1 cellular context compared by ENCODE assay signal in the genomic region with DNA sequence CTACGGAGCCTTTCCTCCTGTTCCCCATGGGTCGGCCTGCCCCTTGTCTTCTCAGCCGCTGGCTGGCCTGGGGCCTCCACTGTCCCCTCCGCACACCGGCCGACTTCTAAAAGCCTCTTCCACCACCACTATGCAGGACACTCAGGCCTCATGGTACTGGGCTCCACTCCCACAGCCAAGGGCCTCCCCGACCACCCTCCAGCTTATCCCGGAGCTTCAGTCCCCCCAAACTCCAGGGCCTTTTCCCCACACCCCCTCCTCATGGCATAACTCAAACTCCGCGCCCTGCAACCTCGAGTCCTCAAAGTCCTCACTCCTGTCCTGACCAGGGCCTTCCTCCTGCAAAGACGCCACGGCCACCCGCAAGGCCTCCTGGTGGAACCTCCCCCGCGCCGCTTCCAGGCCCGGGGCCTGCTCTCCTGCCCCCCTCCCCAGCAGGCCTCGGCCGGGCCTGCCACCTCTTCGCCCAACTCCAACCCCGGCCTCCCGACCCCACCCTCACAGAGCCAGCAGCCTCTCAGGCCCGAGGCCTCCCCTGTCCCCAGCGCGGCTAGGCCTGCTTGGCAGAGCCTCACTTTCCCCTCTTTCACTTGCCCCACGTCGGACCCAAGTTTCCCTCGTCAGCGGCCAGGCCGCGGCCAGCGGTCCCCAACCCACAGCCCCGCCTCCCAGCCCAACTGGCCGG.
TF ChIP-seq lines count a peak whose summit lies in the region.

No MANE protein-coding gene starts in this region.

TF ChIP-seq in K562, 482 proteins besides CTCF, POLR2A, EP300 and RAD21 (continued from another document and continues in another):
- TF ChIP-seq, protein P1, sequence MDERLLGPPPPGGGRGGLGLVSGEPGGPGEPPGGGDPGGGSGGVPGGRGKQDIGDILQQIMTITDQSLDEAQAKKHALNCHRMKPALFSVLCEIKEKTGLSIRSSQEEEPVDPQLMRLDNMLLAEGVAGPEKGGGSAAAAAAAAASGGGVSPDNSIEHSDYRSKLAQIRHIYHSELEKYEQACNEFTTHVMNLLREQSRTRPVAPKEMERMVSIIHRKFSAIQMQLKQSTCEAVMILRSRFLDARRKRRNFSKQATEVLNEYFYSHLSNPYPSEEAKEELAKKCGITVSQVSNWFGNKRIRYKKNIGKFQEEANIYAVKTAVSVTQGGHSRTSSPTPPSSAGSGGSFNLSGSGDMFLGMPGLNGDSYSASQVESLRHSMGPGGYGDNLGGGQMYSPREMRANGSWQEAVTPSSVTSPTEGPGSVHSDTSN (CRISPR knock-in tag; IDR thresholded peaks at IDR 0.05; ENCODE audit: low read depth) = no peak
- TF ChIP-seq, protein P1 (tag; conservative IDR thresholded peaks at IDR 0.05; ENCODE audit: low read depth) = no peak
- TF ChIP-seq POLR2H (tag; IDR thresholded peaks at IDR 0.05; ENCODE audit: low read depth) (no peak), ARID3A (IDR thresholded peaks at IDR 0.05; ENCODE audit: borderline replicate concordance, low read depth, low read length) (no peak), SRSF9 (IDR thresholded peaks at IDR 0.05; ENCODE audit: borderline replicate concordance, low read depth, low read length) (no peak), CREB5 (CRISPR knock-in tag; IDR thresholded peaks at IDR 0.05) (no peak), SRSF3 (IDR thresholded peaks at IDR 0.05; ENCODE audit: insufficient read depth, low read length) (no peak), HMG20A (CRISPR knock-in tag; conservative IDR thresholded peaks at IDR 0.05) (no peak), PKNOX1 (IDR thresholded peaks at IDR 0.05) (no peak), POLR2G (IDR thresholded peaks at IDR 0.05; ENCODE audit: low read depth, low read length) (no peak), FIP1L1 (IDR thresholded peaks at IDR 0.05; ENCODE audit: low read depth, low read length, poor library complexity, severe bottlenecking) (no peak), E2F1 (CRISPR knock-in tag; IDR thresholded peaks at IDR 0.05) (no peak; the same call in 1 of the 2 replicates), KLF1 (tag; IDR thresholded peaks at IDR 0.05) (no peak), NEUROD1 (IDR thresholded peaks at IDR 0.05; ENCODE audit: borderline replicate concordance, low read depth, low read length, partially characterized antibody) (no peak), ZNF699 (CRISPR knock-in tag; IDR thresholded peaks at IDR 0.05; ENCODE audit: insufficient replicate concordance) (no peak), ZNF77 (CRISPR knock-in tag; IDR thresholded peaks at IDR 0.05) (no peak), RFX7 (CRISPR knock-in tag; IDR thresholded peaks at IDR 0.05) (no peak), HNRNPK (IDR thresholded peaks at IDR 0.05; ENCODE audit: low read depth, low read length, poor library complexity, severe bottlenecking) (no peak), FOXA3 (CRISPR knock-in tag; conservative IDR thresholded peaks at IDR 0.05 in 1 of 2, IDR thresholded peaks at IDR 0.05 in 1 of 2) (no peak), NR4A1 (CRISPR knock-in tag; IDR thresholded peaks at IDR 0.05) (no peak), NR4A1 (tag; IDR thresholded peaks at IDR 0.05) (no peak; the same call in 1 of the 2 replicates), MAFK (IDR thresholded peaks at IDR 0.05; ENCODE audit: low read length) (no peak), HDGF (IDR thresholded peaks at IDR 0.05) (no peak), ZNF644 (tag; IDR thresholded peaks at IDR 0.05; ENCODE audit: low read depth) (no peak), NR2C2 (CRISPR knock-in tag; IDR thresholded peaks at IDR 0.05) (no peak), NR2C2 (tag; IDR thresholded peaks at IDR 0.05) (no peak), TRIM24 (IDR thresholded peaks at IDR 0.05) (no peak), KDM4B (IDR thresholded peaks at IDR 0.05; ENCODE audit: borderline replicate concordance in 2 of 2, low read depth in 1 of 2) (no peak; a peak in 1 of 4 replicates), PHB (CRISPR knock-in tag; IDR thresholded peaks at IDR 0.05) (peak; percentile 43; the same call in 1 of the 2 replicates), RBM14 (IDR thresholded peaks at IDR 0.05; ENCODE audit: borderline replicate concordance, insufficient read depth, low read depth, low read length) (no peak), ARID2 (IDR thresholded peaks at IDR 0.05) (no peak), MITF (IDR thresholded peaks at IDR 0.05) (no peak), ZNF232 (CRISPR knock-in tag; IDR thresholded peaks at IDR 0.05) (no peak), PHF21A (IDR thresholded peaks at IDR 0.05; ENCODE audit: borderline replicate concordance, low read depth) (no peak), GTF2B (IDR thresholded peaks at IDR 0.05; ENCODE audit: extremely low read depth, insufficient read length) (no peak), TRIM28 (IDR thresholded peaks at IDR 0.05) (no peak), PHTF2 (CRISPR knock-in tag; IDR thresholded peaks at IDR 0.05) (no peak), SP1 (CRISPR knock-in tag; IDR thresholded peaks at IDR 0.05) (no peak), ZNF696 (CRISPR knock-in tag; conservative IDR thresholded peaks at IDR 0.05) (no peak), NELFE (IDR thresholded peaks at IDR 0.05; ENCODE audit: insufficient read depth, insufficient read length) (no peak)
- TF ChIP-seq, protein P2, sequence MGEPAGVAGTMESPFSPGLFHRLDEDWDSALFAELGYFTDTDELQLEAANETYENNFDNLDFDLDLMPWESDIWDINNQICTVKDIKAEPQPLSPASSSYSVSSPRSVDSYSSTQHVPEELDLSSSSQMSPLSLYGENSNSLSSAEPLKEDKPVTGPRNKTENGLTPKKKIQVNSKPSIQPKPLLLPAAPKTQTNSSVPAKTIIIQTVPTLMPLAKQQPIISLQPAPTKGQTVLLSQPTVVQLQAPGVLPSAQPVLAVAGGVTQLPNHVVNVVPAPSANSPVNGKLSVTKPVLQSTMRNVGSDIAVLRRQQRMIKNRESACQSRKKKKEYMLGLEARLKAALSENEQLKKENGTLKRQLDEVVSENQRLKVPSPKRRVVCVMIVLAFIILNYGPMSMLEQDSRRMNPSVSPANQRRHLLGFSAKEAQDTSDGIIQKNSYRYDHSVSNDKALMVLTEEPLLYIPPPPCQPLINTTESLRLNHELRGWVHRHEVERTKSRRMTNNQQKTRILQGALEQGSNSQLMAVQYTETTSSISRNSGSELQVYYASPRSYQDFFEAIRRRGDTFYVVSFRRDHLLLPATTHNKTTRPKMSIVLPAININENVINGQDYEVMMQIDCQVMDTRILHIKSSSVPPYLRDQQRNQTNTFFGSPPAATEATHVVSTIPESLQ (CRISPR knock-in tag; IDR thresholded peaks at IDR 0.05) = no peak
- TF ChIP-seq, protein P3, sequence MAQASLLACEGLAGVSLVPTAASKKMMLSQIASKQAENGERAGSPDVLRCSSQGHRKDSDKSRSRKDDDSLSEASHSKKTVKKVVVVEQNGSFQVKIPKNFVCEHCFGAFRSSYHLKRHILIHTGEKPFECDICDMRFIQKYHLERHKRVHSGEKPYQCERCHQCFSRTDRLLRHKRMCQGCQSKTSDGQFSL (CRISPR knock-in tag; IDR thresholded peaks at IDR 0.05) = 0 out of 2 replicates have a peak, but pooled peaks have one; percentile 1
- TF ChIP-seq, protein P3 (tag; IDR thresholded peaks at IDR 0.05) = no peak
- TF ChIP-seq, protein P4, sequence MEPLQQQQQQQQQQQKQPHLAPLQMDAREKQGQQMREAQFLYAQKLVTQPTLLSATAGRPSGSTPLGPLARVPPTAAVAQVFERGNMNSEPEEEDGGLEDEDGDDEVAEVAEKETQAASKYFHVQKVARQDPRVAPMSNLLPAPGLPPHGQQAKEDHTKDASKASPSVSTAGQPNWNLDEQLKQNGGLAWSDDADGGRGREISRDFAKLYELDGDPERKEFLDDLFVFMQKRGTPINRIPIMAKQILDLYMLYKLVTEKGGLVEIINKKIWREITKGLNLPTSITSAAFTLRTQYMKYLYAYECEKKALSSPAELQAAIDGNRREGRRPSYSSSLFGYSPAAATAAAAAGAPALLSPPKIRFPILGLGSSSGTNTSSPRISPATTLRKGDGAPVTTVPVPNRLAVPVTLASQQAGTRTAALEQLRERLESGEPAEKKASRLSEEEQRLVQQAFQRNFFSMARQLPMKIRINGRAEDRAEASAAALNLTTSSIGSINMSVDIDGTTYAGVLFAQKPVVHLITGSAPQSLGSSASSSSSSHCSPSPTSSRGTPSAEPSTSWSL (CRISPR knock-in tag; IDR thresholded peaks at IDR 0.05; ENCODE audit: borderline replicate concordance) = no peak
- TF ChIP-seq, protein P5, sequence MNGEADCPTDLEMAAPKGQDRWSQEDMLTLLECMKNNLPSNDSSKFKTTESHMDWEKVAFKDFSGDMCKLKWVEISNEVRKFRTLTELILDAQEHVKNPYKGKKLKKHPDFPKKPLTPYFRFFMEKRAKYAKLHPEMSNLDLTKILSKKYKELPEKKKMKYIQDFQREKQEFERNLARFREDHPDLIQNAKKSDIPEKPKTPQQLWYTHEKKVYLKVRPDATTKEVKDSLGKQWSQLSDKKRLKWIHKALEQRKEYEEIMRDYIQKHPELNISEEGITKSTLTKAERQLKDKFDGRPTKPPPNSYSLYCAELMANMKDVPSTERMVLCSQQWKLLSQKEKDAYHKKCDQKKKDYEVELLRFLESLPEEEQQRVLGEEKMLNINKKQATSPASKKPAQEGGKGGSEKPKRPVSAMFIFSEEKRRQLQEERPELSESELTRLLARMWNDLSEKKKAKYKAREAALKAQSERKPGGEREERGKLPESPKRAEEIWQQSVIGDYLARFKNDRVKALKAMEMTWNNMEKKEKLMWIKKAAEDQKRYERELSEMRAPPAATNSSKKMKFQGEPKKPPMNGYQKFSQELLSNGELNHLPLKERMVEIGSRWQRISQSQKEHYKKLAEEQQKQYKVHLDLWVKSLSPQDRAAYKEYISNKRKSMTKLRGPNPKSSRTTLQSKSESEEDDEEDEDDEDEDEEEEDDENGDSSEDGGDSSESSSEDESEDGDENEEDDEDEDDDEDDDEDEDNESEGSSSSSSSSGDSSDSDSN (IDR thresholded peaks at IDR 0.05; ENCODE audit: borderline replicate concordance in 1 of 2, low read depth in 2 of 2, low read length in 2 of 2) = no peak
